In the genomic region with DNA sequence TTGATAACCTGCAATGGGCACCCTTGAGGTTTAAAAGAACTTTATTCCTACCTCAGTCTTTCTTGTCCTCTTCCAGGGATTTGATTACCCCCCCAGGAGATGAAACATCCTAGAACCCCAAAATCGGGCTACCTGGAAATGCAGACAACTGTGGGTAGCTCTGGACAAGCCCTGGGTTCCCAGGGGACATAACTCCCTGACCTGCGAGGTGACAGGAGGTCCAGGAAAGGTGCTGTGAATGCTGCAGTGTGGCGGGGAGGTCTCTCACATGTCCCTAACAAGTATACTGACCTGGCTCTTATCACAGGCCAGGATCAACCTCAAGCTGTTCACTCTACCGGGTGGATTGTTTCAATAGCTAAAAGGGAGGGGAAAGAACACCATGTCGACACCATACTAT, we compare ENCODE assay signal across 26 cellular contexts. TPM values are rescaled to one million over a fixed set of nuclear protein-coding genes. Genes with fewer than 3 reads are reported as not detected.
A peak's percentile ranks its signal among the peaks of the same experiment; 100 is the strongest.
DNase-seq lines count a peak whose midpoint lies in the region; ATAC-seq and TF ChIP-seq lines count a peak whose summit lies in the region.
"Had no signal": no experiment of that assay in that cellular context is flagged by ENCODE, and none has a peak within 500 bp of the region (broad histone marks: within the 10 kb centered on the region; RNA-seq: fewer than 3 reads in every experiment).

No MANE protein-coding gene starts in this region.

- H3K4me3 Mint-ChIP-seq in WTC11 (no peak overlapping the region), progenitor cell of endocrine pancreas (ENCODE audit: low read depth) (no peak overlapping the region)
- no peak overlapping the region for H3K4me3 Mint-ChIP-seq in dendritic cell treated with granulocyte-macrophage colony-stimulating factor and Interleukin-4, amounts not matched to agents 40 ng/mL and 50 ng/mL, for 4 days
- H3K4me3 Mint-ChIP-seq: activated CD8-positive, alpha-beta T cell treated with anti-CD3 and anti-CD28 coated beads for 36 hours; activated naive CD4-positive, alpha-beta T cell treated with anti-CD3 and anti-CD28 coated beads, Interleukin-2, amount 50 U/mL, for 24 hours; central memory CD8-positive, alpha-beta T cell; nephron progenitor cell had no signal

- peaks cover 0 to 38% (median 14%) of the 10 kb centered on the region in 4 donors for H3K36me3 ChIP-seq in transverse colon
- H3K36me3 ChIP-seq: right lobe of liver had no signal

- in situ Hi-C loops in transverse colon (cut with MboI; ENCODE audit: low pct_ligation_motif_present in 1 of 4, low pct_unique_long_range_greater_than_20kb in 1 of 4, low sequenced_read_pairs in 3 of 4), result loop anchor here in 1 of 4 donors (25.0 kb wide), 1 partner anchor 200 kb away; no protein-coding TSS in a partner anchor

- no peak for ATAC-seq in WTC11
- ATAC-seq in GM19397 (IDR thresholded peaks at IDR 0.05; ENCODE audit: unreplicated experiment), result no peak
- ATAC-seq: activated CD8-positive, alpha-beta T cell treated with anti-CD3 and anti-CD28 coated beads for 36 hours; lower lobe of right lung; pancreas; right lobe of liver had no signal

- POLR2A ChIA-PET in WTC11 (lab: Charles Lee), result no interaction called here

- peak overlapping the region; percentile 32; the same call in 1 of the 2 replicates for H3K27ac Mint-ChIP-seq in WTC11
- H3K27ac Mint-ChIP-seq in dendritic cell treated with granulocyte-macrophage colony-stimulating factor and Interleukin-4, amounts not matched to agents 40 ng/mL and 50 ng/mL, for 4 days, result peak overlapping the region; percentile 26
- peak overlapping the region; percentile 47 for H3K27ac Mint-ChIP-seq in progenitor cell of endocrine pancreas
- H3K27ac Mint-ChIP-seq: activated CD8-positive, alpha-beta T cell treated with anti-CD3 and anti-CD28 coated beads for 36 hours; activated naive CD4-positive, alpha-beta T cell treated with anti-CD3 and anti-CD28 coated beads, Interleukin-2, amount 50 U/mL, for 24 hours; activated T-helper 2 cell treated with anti-CD3 and anti-CD28 coated beads, Interferon-gamma antibody, Interleukin-2, Interleukin-4, amounts not matched to agents 10 μg/mL and 5 μg/mL and 100 μg/mL, durations not matched to agents 14 hours and 24 hours and 36 hours had no signal

- H3K9me3 Mint-ChIP-seq in WTC11 (no peaks in the 10 kb centered on the region), progenitor cell of endocrine pancreas (ENCODE audit: low read depth) (no peaks in the 10 kb centered on the region)
- H3K9me3 Mint-ChIP-seq in dendritic cell treated with granulocyte-macrophage colony-stimulating factor and Interleukin-4, amounts not matched to agents 40 ng/mL and 50 ng/mL, for 4 days, result no peaks in the 10 kb centered on the region
- H3K9me3 Mint-ChIP-seq: activated CD8-positive, alpha-beta T cell treated with anti-CD3 and anti-CD28 coated beads for 36 hours; activated naive CD4-positive, alpha-beta T cell treated with anti-CD3 and anti-CD28 coated beads, Interleukin-2, amount 50 U/mL, for 24 hours; activated T-helper 2 cell treated with anti-CD3 and anti-CD28 coated beads, Interferon-gamma antibody, Interleukin-2, Interleukin-4, amounts not matched to agents 10 μg/mL and 5 μg/mL and 100 μg/mL, durations not matched to agents 14 hours and 24 hours and 36 hours; central memory CD8-positive, alpha-beta T cell; nephron progenitor cell had no signal

- WGBS in transverse colon (ENCODE audit: low coverage in 1 of 2), 2 donors, result 62 to 88% methylated on average over 2 to 5 of the region's 5 CpGs

- CTCF ChIA-PET in WTC11 (lab: Charles Lee), result interaction anchor here (1.2 kb wide), 1 partner anchor 9 kb away, joined by 3 read pairs; no protein-coding TSS in a partner anchor

- no peak for TF ChIP-seq EP300 in transverse colon (IDR thresholded peaks at IDR 0.05; ENCODE audit: low read depth)

- H3K27me3 ChIP-seq in transverse colon, result no peaks in the 10 kb centered on the region
- H3K27me3 ChIP-seq: BLaER1 treated with 17β-estradiol and CSF1 and Interleukin-3, amounts not matched to agents 10 nM and 100 nM; dorsolateral prefrontal cortex; pancreas; right lobe of liver; tibial nerve had no signal

- intact Hi-C loops in dendritic cell treated with granulocyte-macrophage colony-stimulating factor and Interleukin-4, amounts not matched to agents 40 ng/mL and 50 ng/mL, for 4 days (cut with micrococcal nuclease), result loop anchor here (2.0 kb wide), 1 partner anchor 191 kb away; no protein-coding TSS in a partner anchor
- intact Hi-C loops in transverse colon (cut with DNase I; ENCODE audit: low total_unique reads), result no loop called here

- H3K4me1 ChIP-seq in transverse colon, result peaks cover 15 to 59% (median 28%) of the 10 kb centered on the region in 4 donors
- H3K4me1 ChIP-seq: right lobe of liver had no signal

- no peak for TF ChIP-seq POLR2A in transverse colon (IDR thresholded peaks at IDR 0.05)

- peaks cover 97% of the 10 kb centered on the region for H3K4me1 Mint-ChIP-seq in WTC11
- peaks cover 62% of the 10 kb centered on the region for H3K4me1 Mint-ChIP-seq in dendritic cell treated with granulocyte-macrophage colony-stimulating factor and Interleukin-4, amounts not matched to agents 40 ng/mL and 50 ng/mL, for 4 days (ENCODE audit: low read depth)
- H3K4me1 Mint-ChIP-seq in progenitor cell of endocrine pancreas (ENCODE audit: low read depth), result peaks cover 68% of the 10 kb centered on the region
- H3K4me1 Mint-ChIP-seq: activated naive CD4-positive, alpha-beta T cell treated with anti-CD3 and anti-CD28 coated beads, Interleukin-2, amount 50 U/mL, for 24 hours; central memory CD8-positive, alpha-beta T cell had no signal

- DNase-seq in WTC11 (ENCODE audit: low spot score), result no peak
- no peak for DNase-seq in progenitor cell of endocrine pancreas (ENCODE audit: low spot score, unreplicated experiment)
- no peak for DNase-seq in transverse colon
- DNase-seq in NCI-H1694 (lab: John Stamatoyannopoulos, UW), result no peak
- no peak for DNase-seq in AG08395 (ENCODE audit: low spot score)
- DNase-seq: activated CD8-positive, alpha-beta T cell treated with anti-CD3 and anti-CD28 coated beads for 36 hours; amygdala; DMS53; dorsolateral prefrontal cortex; GDM1; glutamatergic neuron; lower lobe of right lung; NCI-H1436 treated with DMSO at 0.1 percent for 48 hours; nephron progenitor cell; pancreas; stimulated activated naive CD4-positive, alpha-beta T cell treated with Interleukin-2 at 50 U/mL for 16 hours had no signal

- H3K27ac ChIP-seq in transverse colon, result peak overlapping the region in 3 of 4 donors; percentile 61 to 74 (median 61)
- H3K27ac ChIP-seq: BLaER1 treated with 17β-estradiol and CSF1 and Interleukin-3, amounts not matched to agents 10 nM and 100 nM; KMS-11; lower lobe of right lung; right lobe of liver; SK-N-MC had no signal

- no peak overlapping the region for H3K4me3 ChIP-seq in transverse colon
- H3K4me3 ChIP-seq: BLaER1 treated with 17β-estradiol and CSF1 and Interleukin-3, amounts not matched to agents 10 nM and 100 nM; dorsolateral prefrontal cortex; lower lobe of right lung; pancreas; right lobe of liver; SK-N-MC; tibial nerve had no signal

- H3K27me3 Mint-ChIP-seq in WTC11 (ENCODE audit: low read depth) (no peaks in the 10 kb centered on the region), progenitor cell of endocrine pancreas (no peaks in the 10 kb centered on the region)
- peaks cover 1% of the 10 kb centered on the region for H3K27me3 Mint-ChIP-seq in dendritic cell treated with granulocyte-macrophage colony-stimulating factor and Interleukin-4, amounts not matched to agents 40 ng/mL and 50 ng/mL, for 4 days

- no peaks in the 10 kb centered on the region for H3K9me3 ChIP-seq in transverse colon
- H3K9me3 ChIP-seq: BLaER1 treated with 17β-estradiol and CSF1 and Interleukin-3, amounts not matched to agents 10 nM and 100 nM; lower lobe of right lung; pancreas; right lobe of liver; tibial nerve had no signal

- peaks cover 68% of the 10 kb centered on the region for H3K36me3 Mint-ChIP-seq in WTC11
- H3K36me3 Mint-ChIP-seq in dendritic cell treated with granulocyte-macrophage colony-stimulating factor and Interleukin-4, amounts not matched to agents 40 ng/mL and 50 ng/mL, for 4 days (ENCODE audit: low read depth), result peaks cover 100% of the 10 kb centered on the region
- peaks cover 77% of the 10 kb centered on the region for H3K36me3 Mint-ChIP-seq in progenitor cell of endocrine pancreas (ENCODE audit: insufficient read depth)
- H3K36me3 Mint-ChIP-seq: activated naive CD4-positive, alpha-beta T cell treated with anti-CD3 and anti-CD28 coated beads, Interleukin-2, amount 50 U/mL, for 24 hours had no signal

- TF ChIP-seq CTCF in WTC11 (IDR thresholded peaks at IDR 0.05), result no peak
- no peak for TF ChIP-seq CTCF in progenitor cell of endocrine pancreas (IDR thresholded peaks at IDR 0.05; ENCODE audit: unreplicated experiment)
- no peak for TF ChIP-seq CTCF in transverse colon (IDR thresholded peaks at IDR 0.05)

TF ChIP-seq in WTC11, 78 proteins besides CTCF, POLR2A, EP300 and RAD21:
- TF ChIP-seq ZNF416 (CRISPR knock-in tag; IDR thresholded peaks at IDR 0.05), result no peak

RNA-seq across cellular contexts. Expression of a gene that starts 11.6 kb away (rescaled TPM):
- total RNA-seq in WTC11 (2021) (38.3 to 45.2 TPM (median 41.6 TPM) in 3 replicates), progenitor cell of endocrine pancreas (260 and 277 TPM in 2 replicates), transverse colon (100 to 1,000 TPM in 3 of 4 donors, 10 to 100 TPM in 1; 75.0 to 117 (median 109) TPM)
